Comparison of ENCODE assay signal across 22 cellular contexts in the genomic region with DNA sequence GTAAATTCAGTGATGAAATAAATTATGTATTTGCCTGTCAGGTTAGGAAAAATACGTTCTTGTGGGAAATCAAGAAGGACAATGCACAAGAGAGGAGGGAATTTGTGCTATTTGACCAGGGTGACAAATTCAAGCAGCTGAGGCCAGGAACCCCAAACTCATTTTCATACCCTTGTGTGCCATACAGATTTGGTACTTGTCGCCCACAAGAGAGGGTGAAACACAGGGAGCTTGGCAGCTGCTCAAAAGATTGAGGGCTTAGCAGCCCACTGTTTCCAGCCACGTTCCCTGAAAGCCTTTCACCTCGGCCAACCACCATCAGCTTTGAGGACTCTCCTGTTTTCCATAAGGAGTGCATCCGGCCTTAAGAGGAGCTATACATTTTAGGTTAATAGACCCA.
DNase-seq lines count a peak whose midpoint lies in the region; TF ChIP-seq lines count a peak whose summit lies in the region.
"Had no signal": no experiment of that assay in that cellular context is flagged by ENCODE, and none has a peak within 500 bp of the region (broad histone marks: within the 10 kb centered on the region; RNA-seq: fewer than 3 reads in every experiment).

No MANE protein-coding gene starts in this region.

- no peaks in the 10 kb centered on the region for H3K27me3 ChIP-seq in SJCRH30
- no peaks in the 10 kb centered on the region for H3K27me3 ChIP-seq in trophoblast cell (ENCODE audit: insufficient read depth, low read length)
- no peaks in the 10 kb centered on the region for H3K27me3 ChIP-seq in suprapubic skin
- H3K27me3 ChIP-seq: BLaER1 had no signal

- no peaks in the 10 kb centered on the region for H3K79me2 ChIP-seq in trophoblast cell (ENCODE audit: control insufficient read depth, insufficient read depth, low read length, poor library complexity)

- peak; percentile 2 for DNase-seq in NCI-H1092 (lab: John Stamatoyannopoulos, UW)
- no peak for DNase-seq in NCI-H1092 treated with DMSO at 0.1 percent for 48 hours (lab: John Stamatoyannopoulos, UW)
- DNase-seq in SJCRH30 = peak; percentile 86 to 91
- DNase-seq in myocyte (ENCODE audit: low read depth) = peak; percentile 70
- DNase-seq in trophoblast cell = no peak
- no peak for DNase-seq in CD14-positive monocyte (ENCODE audit: low spot score)
- no peak for DNase-seq in activated CD8-positive, alpha-beta memory T cell treated with anti-CD3 and anti-CD28 coated beads for 24 hours
- DNase-seq in suprapubic skin (ENCODE audit: low spot score in 2 of 2) = no peak
- DNase-seq: CD4-positive, alpha-beta T cell; CD8-positive, alpha-beta memory T cell; DMS 273 treated with DMSO at 0.1 percent for 48 hours; DMS79; EL; GDM1; GM23248; H7; HCEC 1CT had no signal

- no peak overlapping the region for H2BK5ac ChIP-seq in trophoblast cell (ENCODE audit: low read depth, low read length, poor library complexity)

- no peaks in the 10 kb centered on the region for H3K27me3 Mint-ChIP-seq in CD14-positive monocyte (ENCODE audit: low read depth in 3 of 3)
- H3K27me3 Mint-ChIP-seq: CD4-positive, alpha-beta T cell had no signal

- no peak overlapping the region for H3K4ac ChIP-seq in trophoblast cell (ENCODE audit: low read depth, low read length)

- H3K4me3 Mint-ChIP-seq in CD14-positive monocyte = no peak overlapping the region
- H3K4me3 Mint-ChIP-seq: B cell; CD4-positive, alpha-beta T cell; CD8-positive, alpha-beta memory T cell had no signal

- H2AK5ac ChIP-seq in trophoblast cell (ENCODE audit: low read length) = no peak overlapping the region

- no peak for TF ChIP-seq EP300 in suprapubic skin (IDR thresholded peaks at IDR 0.05)

- H2BK120ac ChIP-seq in trophoblast cell (ENCODE audit: insufficient read depth, low read length, poor library complexity) = no peak overlapping the region

- H3K4me3 ChIP-seq in SJCRH30 (peak overlapping the region; percentile 6), trophoblast cell (ENCODE audit: low read depth, low read length) (no peak overlapping the region), suprapubic skin (no peak overlapping the region)
- H3K4me3 ChIP-seq: BLaER1, GM12878, GM23248 had no signal

- no peak overlapping the region for H4K12ac ChIP-seq in trophoblast cell (ENCODE audit: low read depth, low read length)

- no peaks in the 10 kb centered on the region for H3K36me3 Mint-ChIP-seq in CD14-positive monocyte
- H3K36me3 Mint-ChIP-seq: CD8-positive, alpha-beta memory T cell had no signal

- no peak overlapping the region for H2AFZ ChIP-seq in trophoblast cell (ENCODE audit: insufficient read depth, low read length, poor library complexity)
- H2AFZ ChIP-seq: GM23248 had no signal

- no peak overlapping the region for H3K4me2 ChIP-seq in trophoblast cell (ENCODE audit: low read length)
- H3K4me2 ChIP-seq: BLaER1 had no signal

- no peak overlapping the region for H3K18ac ChIP-seq in trophoblast cell (ENCODE audit: low read length)

- no peak overlapping the region for H3K14ac ChIP-seq in trophoblast cell (ENCODE audit: low read length)

- H3K36me3 ChIP-seq in SJCRH30 = no peaks in the 10 kb centered on the region
- H3K36me3 ChIP-seq in trophoblast cell (ENCODE audit: control insufficient read depth in 1 of 2, insufficient read depth in 2 of 2, low read length in 2 of 2) = peaks cover 0 to 1% of the 10 kb centered on the region in 2 experiments
- H3K36me3 ChIP-seq in suprapubic skin = no peaks in the 10 kb centered on the region
- H3K36me3 ChIP-seq: BLaER1 had no signal

- H3K79me1 ChIP-seq in trophoblast cell (ENCODE audit: low read length) = no peaks in the 10 kb centered on the region

- intact Hi-C loops in CD14-positive monocyte (cut with micrococcal nuclease) = no loop called here

- no peaks in the 10 kb centered on the region for H3K4me1 Mint-ChIP-seq in CD14-positive monocyte
- H3K4me1 Mint-ChIP-seq: B cell; CD8-positive, alpha-beta memory T cell had no signal

- no peak overlapping the region for H3K27ac Mint-ChIP-seq in CD14-positive monocyte
- H3K27ac Mint-ChIP-seq: B cell; CD4-positive, alpha-beta T cell had no signal

- WGBS in trophoblast cell (ENCODE audit: extremely low coverage, insufficient coverage, insufficient read length) = no CpG with 5 or more reads among the region's 5 CpGs
- WGBS in suprapubic skin = 94% methylated on average over 5 of the region's 5 CpGs

- peaks cover 0 to 3% (median 0%) of the 10 kb centered on the region in 7 donors for H3K9me3 Mint-ChIP-seq in CD14-positive monocyte
- H3K9me3 Mint-ChIP-seq: CD4-positive, alpha-beta T cell; CD8-positive, alpha-beta memory T cell had no signal

- peak overlapping the region; percentile 58 for H3K27ac ChIP-seq in SJCRH30
- no peak overlapping the region for H3K27ac ChIP-seq in trophoblast cell (ENCODE audit: low read depth, low read length)
- H3K27ac ChIP-seq in suprapubic skin = no peak overlapping the region
- H3K27ac ChIP-seq: 22Rv1, BLaER1, C4-2B, GM23248 had no signal

- H4K8ac ChIP-seq in trophoblast cell (ENCODE audit: low read depth, low read length) = no peak overlapping the region

- H3K9ac ChIP-seq in trophoblast cell (ENCODE audit: low read length) = peak overlapping the region; percentile 58
- H3K9ac ChIP-seq: BLaER1, GM23248 had no signal

- no peak for TF ChIP-seq POLR2A in suprapubic skin (IDR thresholded peaks at IDR 0.05)

- no peak overlapping the region for H4K91ac ChIP-seq in trophoblast cell (ENCODE audit: low read depth, low read length)

- TF ChIP-seq CTCF in CD14-positive monocyte (IDR thresholded peaks at IDR 0.05) = no peak
- TF ChIP-seq CTCF in suprapubic skin (IDR thresholded peaks at IDR 0.05) = no peak

- H3K9me3 ChIP-seq in SJCRH30 (replicated peaks) (no peaks in the 10 kb centered on the region), trophoblast cell (ENCODE audit: insufficient read depth, low read depth, low read length) (no peaks in the 10 kb centered on the region), suprapubic skin (no peaks in the 10 kb centered on the region)
- H3K9me3 ChIP-seq: BLaER1 had no signal

- no peak overlapping the region for H2BK12ac ChIP-seq in trophoblast cell (ENCODE audit: low read length)

- H3K4me1 ChIP-seq in SJCRH30 (peaks cover 21% of the 10 kb centered on the region), trophoblast cell (ENCODE audit: control insufficient read depth in 1 of 2, insufficient read depth in 2 of 2, low read length in 2 of 2) (no peaks in the 10 kb centered on the region), suprapubic skin (no peaks in the 10 kb centered on the region)
- H3K4me1 ChIP-seq: BLaER1 had no signal

- H3K23ac ChIP-seq in trophoblast cell (ENCODE audit: low read length) = peak overlapping the region; percentile 92

Comparison
In these comparisons a context has a peak if more than half of its experiments do, and no peak if none do; other contexts are left out.
1. DNase-seq: peak in NCI-H1092 (single experiment), SJCRH30 (2 of 2) and myocyte (single experiment); none in NCI-H1092 treated with DMSO at 0.1 percent for 48 hours (single experiment), trophoblast cell (0 of 2), CD14-positive monocyte (single experiment), activated CD8-positive, alpha-beta memory T cell treated with anti-CD3 and anti-CD28 coated beads for 24 hours (single experiment) and suprapubic skin (0 of 2).